Comparison of ENCODE assay signal across 10 cellular contexts in genomic region chr12:67388331-67389163, GRCh38.
A peak's percentile ranks its signal among the peaks of the same experiment; 100 is the strongest.
DNase-seq lines count a peak whose midpoint lies in the region; ATAC-seq, FAIRE-seq and TF ChIP-seq lines count a peak whose summit lies in the region.
"Had no signal": no experiment of that assay in that cellular context is flagged by ENCODE, and none has a peak within 500 bp of the region (broad histone marks: within the 10 kb centered on the region; RNA-seq: fewer than 3 reads in every experiment).

No MANE protein-coding gene starts in this region.

- no peak overlapping the region for H3K27ac Mint-ChIP-seq in activated naive CD4-positive, alpha-beta T cell treated with anti-CD3 and anti-CD28 coated beads, Interleukin-2, amount 10 ng/mL, durations not matched to agents 7 days and 5 days
- no peak overlapping the region for H3K27ac Mint-ChIP-seq in stimulated activated naive CD8-positive, alpha-beta T cell treated with anti-CD3 and anti-CD28 coated beads, Interleukin-15, amount 100 ng/mL, for 72 hours

- peak in 1 of 2 experiments; percentile 17; a peak in 1 of 4 replicates for TF ChIP-seq RAD21 in H1 (IDR thresholded peaks at IDR 0.05 in 1 of 2, conservative IDR thresholded peaks at IDR 0.05 in 1 of 2; ENCODE audit: low read depth in 2 of 2, low read length in 2 of 2)

- no peak overlapping the region for H3K4me3 Mint-ChIP-seq in activated naive CD4-positive, alpha-beta T cell treated with anti-CD3 and anti-CD28 coated beads, Interleukin-2, amount 10 ng/mL, durations not matched to agents 7 days and 5 days
- H3K4me3 Mint-ChIP-seq in stimulated activated naive CD8-positive, alpha-beta T cell treated with anti-CD3 and anti-CD28 coated beads, Interleukin-15, amount 100 ng/mL, for 72 hours, result no peak overlapping the region

- H3K79me2 ChIP-seq in H1 (ENCODE audit: control insufficient read depth in 1 of 2, insufficient read depth in 2 of 2, low read length in 2 of 2), result no peaks in the 10 kb centered on the region

- no peak overlapping the region for H2AFZ ChIP-seq in H1 (ENCODE audit: low read length)

- no peak overlapping the region for H4K5ac ChIP-seq in H1 (ENCODE audit: insufficient read length, low read depth, low read length)

- no peak overlapping the region for H2BK20ac ChIP-seq in H1 (ENCODE audit: low read length)

- no peak for TF ChIP-seq POLR2A in H1 (IDR thresholded peaks at IDR 0.05; ENCODE audit: control extremely low read depth in 1 of 2, low read depth in 2 of 2, low read length in 2 of 2)

- H3K9me3 ChIP-seq in H1 (ENCODE audit: insufficient read depth in 2 of 2, low read depth in 1 of 2, low read length in 1 of 2), result no peaks in the 10 kb centered on the region

- H4K20me1 ChIP-seq in H1 (replicated peaks in 1 of 2; ENCODE audit: control insufficient read depth in 1 of 2, insufficient read depth in 2 of 2, low read length in 2 of 2), result no peaks in the 10 kb centered on the region

- POLR2A ChIA-PET in H1 (lab: Charles Lee; ENCODE audit: partially characterized antibody), result interaction anchor here (1.3 kb wide), 1 partner anchor 8 kb away, joined by 4 read pairs; no protein-coding TSS in a partner anchor

- ATAC-seq in GM19452 (IDR thresholded peaks at IDR 0.05; ENCODE audit: unreplicated experiment), result no peak
- no peak for ATAC-seq in stimulated activated naive CD8-positive, alpha-beta T cell treated with anti-CD3 and anti-CD28 coated beads, Interleukin-15, amount 100 ng/mL, for 72 hours

- no peak overlapping the region for H3K4me3 ChIP-seq in H1 (ENCODE audit: extremely low read depth in 1 of 4, insufficient read depth in 2 of 4, low read depth in 3 of 4, low read length in 4 of 4)

- peak in 2 of 3 experiments; percentile 23 to 75 for DNase-seq in NCI-H1417 (lab: John Stamatoyannopoulos, UW)
- no peak for DNase-seq in NCI-H1417 treated with DMSO at 0.1 percent for 48 hours (lab: John Stamatoyannopoulos, UW)
- DNase-seq in NCI-H2171 treated with DMSO at 0.1 percent for 48 hours (lab: John Stamatoyannopoulos, UW), result peak; percentile 93
- DNase-seq in H1 (ENCODE audit: low read depth in 1 of 2, low spot score in 2 of 2), result peak in 1 of 2 experiments; percentile 46
- peak; percentile 46 for DNase-seq in retina
- DNase-seq in activated naive CD4-positive, alpha-beta T cell treated with anti-CD3 and anti-CD28 coated beads, Interleukin-2, amount 10 ng/mL, durations not matched to agents 7 days and 5 days, result no peak
- no peak for DNase-seq in stimulated activated naive CD8-positive, alpha-beta T cell treated with anti-CD3 and anti-CD28 coated beads, Interleukin-15, amount 100 ng/mL, for 72 hours
- DNase-seq: ACHN; activated CD4-positive, CD25-positive, alpha-beta regulatory T cell treated with anti-CD3 and anti-CD28 coated beads, Interleukin-2, amount 50 U/mL, for 72 hours had no signal

- peak overlapping the region in 1 of 2 experiments; percentile 1; a peak in 1 of 4 replicates for H3K4me2 ChIP-seq in H1 (ENCODE audit: insufficient read depth in 1 of 2, low read depth in 2 of 2, low read length in 2 of 2)

- H3K4ac ChIP-seq in H1 (replicated peaks; ENCODE audit: insufficient read length, low read depth, low read length), result no peak overlapping the region

- CTCF ChIA-PET in H1 (lab: Charles Lee; ENCODE audit: partially characterized antibody), result interaction anchor here (0.6 to 1.5 kb wide), 14 partner anchors 10 to 53 kb away, joined by 3 to 9 read pairs (median 5); no protein-coding TSS in a partner anchor
- CTCF ChIA-PET in activated naive CD4-positive, alpha-beta T cell treated with anti-CD3 and anti-CD28 coated beads, Interleukin-2, amount 10 ng/mL, durations not matched to agents 7 days and 5 days (lab: Charles Lee), result interaction anchor here (1.1 to 1.4 kb wide), 2 partner anchors 19 to 37 kb away, joined by 3 read pairs; no protein-coding TSS in a partner anchor

- peak; percentile 66 for FAIRE-seq in H1 (lab: Jason Lieb, UNC)

- H3K23ac ChIP-seq in H1 (ENCODE audit: insufficient read length), result no peak overlapping the region

- H3K27ac ChIP-seq in H1 (ENCODE audit: low read depth, low read length), result no peak overlapping the region

- H3K9ac ChIP-seq in H1 (replicated peaks in 1 of 4; ENCODE audit: extremely low read depth in 1 of 4, low read depth in 3 of 4, low read length in 3 of 4), result no peak overlapping the region

- H3K56ac ChIP-seq in H1 (replicated peaks; ENCODE audit: insufficient read length, low read depth, low read length), result no peak overlapping the region

- no peak overlapping the region for H2BK5ac ChIP-seq in H1 (ENCODE audit: low read depth, low read length)

- H3K79me1 ChIP-seq in H1 (ENCODE audit: low read depth, low read length), result no peaks in the 10 kb centered on the region

- H3K4me1 ChIP-seq in H1 (replicated peaks in 1 of 4; ENCODE audit: control insufficient read depth in 3 of 4, insufficient read depth in 4 of 4, low read length in 3 of 4), result peaks cover 2 to 7% (median 4%) of the 10 kb centered on the region in 4 experiments; a peak in 5 of 7 replicates

- no peaks in the 10 kb centered on the region for H3K23me2 ChIP-seq in H1 (ENCODE audit: low read depth, low read length)

- H3K36me3 Mint-ChIP-seq in activated naive CD4-positive, alpha-beta T cell treated with anti-CD3 and anti-CD28 coated beads, Interleukin-2, amount 10 ng/mL, durations not matched to agents 7 days and 5 days, result no peaks in the 10 kb centered on the region

- H2BK15ac ChIP-seq in H1 (ENCODE audit: low read length), result no peak overlapping the region

- no peak overlapping the region for H2BK12ac ChIP-seq in H1 (ENCODE audit: low read depth, low read length)

- no peak overlapping the region for H4K8ac ChIP-seq in H1 (ENCODE audit: extremely low read depth, insufficient read depth, low read length)

- H3K18ac ChIP-seq in H1 (ENCODE audit: extremely low read depth, low read length), result no peak overlapping the region

- no peak overlapping the region for H3K14ac ChIP-seq in H1 (ENCODE audit: insufficient read length)

- H3K4me1 Mint-ChIP-seq in activated naive CD4-positive, alpha-beta T cell treated with anti-CD3 and anti-CD28 coated beads, Interleukin-2, amount 10 ng/mL, durations not matched to agents 7 days and 5 days, result no peaks in the 10 kb centered on the region
- H3K4me1 Mint-ChIP-seq in stimulated activated naive CD8-positive, alpha-beta T cell treated with anti-CD3 and anti-CD28 coated beads, Interleukin-15, amount 100 ng/mL, for 72 hours, result no peaks in the 10 kb centered on the region

- TF ChIP-seq EP300 in H1 (IDR thresholded peaks at IDR 0.05; ENCODE audit: borderline replicate concordance in 1 of 2, low read depth in 2 of 2, low read length in 2 of 2), result no peak

- no peaks in the 10 kb centered on the region for H3K9me3 Mint-ChIP-seq in activated naive CD4-positive, alpha-beta T cell treated with anti-CD3 and anti-CD28 coated beads, Interleukin-2, amount 10 ng/mL, durations not matched to agents 7 days and 5 days
- no peaks in the 10 kb centered on the region for H3K9me3 Mint-ChIP-seq in stimulated activated naive CD8-positive, alpha-beta T cell treated with anti-CD3 and anti-CD28 coated beads, Interleukin-15, amount 100 ng/mL, for 72 hours

- H4K91ac ChIP-seq in H1 (replicated peaks; ENCODE audit: insufficient read length, low read length), result no peak overlapping the region

- no peaks in the 10 kb centered on the region for H3K27me3 ChIP-seq in H1 (replicated peaks in 1 of 4; ENCODE audit: control insufficient read depth in 3 of 4, extremely low read depth in 1 of 4, insufficient read depth in 3 of 4, low read length in 3 of 4)

- no peaks in the 10 kb centered on the region for H3K27me3 Mint-ChIP-seq in activated naive CD4-positive, alpha-beta T cell treated with anti-CD3 and anti-CD28 coated beads, Interleukin-2, amount 10 ng/mL, durations not matched to agents 7 days and 5 days
- H3K27me3 Mint-ChIP-seq in stimulated activated naive CD8-positive, alpha-beta T cell treated with anti-CD3 and anti-CD28 coated beads, Interleukin-15, amount 100 ng/mL, for 72 hours, result no peaks in the 10 kb centered on the region

- TF ChIP-seq CTCF in H1 (IDR thresholded peaks at IDR 0.05; ENCODE audit: control extremely low read depth in 1 of 3, insufficient read depth in 1 of 3, low read depth in 1 of 3, low read length in 3 of 3), result peak in 2 of 3 experiments; percentile 14 to 46; a peak in 1 of 4 replicates

- no peaks in the 10 kb centered on the region for H3K36me3 ChIP-seq in H1 (ENCODE audit: control insufficient read depth in 2 of 4, insufficient read depth in 4 of 4, low read length in 3 of 4)

- H2BK120ac ChIP-seq in H1 (replicated peaks; ENCODE audit: low read depth, low read length), result no peak overlapping the region

- 38% methylated on average over 4 of the region's 4 CpGs; no CpG with 5 or more reads in 1 of the 2 experiments for WGBS in H1 (ENCODE audit: extremely low coverage in 1 of 2, insufficient coverage in 1 of 2, insufficient read length in 1 of 2, insufficient replicate concordance in 2 of 2, low coverage in 1 of 2, low lambda C conversion rate in 2 of 2, missing lambda C conversion rate in 1 of 2), 2 experiments

- H2AK5ac ChIP-seq in H1 (ENCODE audit: low read depth, low read length), result no peak overlapping the region

TF ChIP-seq in H1, 55 proteins besides CTCF, POLR2A, EP300 and RAD21 (continues in another document):
- TF ChIP-seq PHF8 (conservative IDR thresholded peaks at IDR 0.05; ENCODE audit: low read depth, low read length) (no peak), POLR2AphosphoS5 (IDR thresholded peaks at IDR 0.05; ENCODE audit: low read depth, low read length) (no peak), USF2 (IDR thresholded peaks at IDR 0.05; ENCODE audit: low read length) (no peak), POU5F1 (IDR thresholded peaks at IDR 0.05; ENCODE audit: low read depth, low read length) (no peak), ZNF274 (IDR thresholded peaks at IDR 0.05; ENCODE audit: borderline replicate concordance, extremely low read depth, low read length) (no peak), TAF1 (IDR thresholded peaks at IDR 0.05; ENCODE audit: low read depth, low read length) (no peak), CBX8 (IDR thresholded peaks at IDR 0.05; ENCODE audit: borderline replicate concordance, low read depth, low read length) (no peak), SRF (IDR thresholded peaks at IDR 0.05; ENCODE audit: low read depth, low read length) (no peak), HDAC2 (IDR thresholded peaks at IDR 0.05; ENCODE audit: borderline replicate concordance in 1 of 2, low read depth in 2 of 2, low read length in 2 of 2) (no peak), EZH2 (IDR thresholded peaks at IDR 0.05; ENCODE audit: low read depth, low read length, severe bottlenecking) (no peak), TEAD4 (IDR thresholded peaks at IDR 0.05; ENCODE audit: low read depth, low read length) (no peak), TAF7 (optimal IDR thresholded peaks at IDR 0.05; ENCODE audit: borderline replicate concordance, low read depth, low read length) (no peak)

Comparison
In these comparisons a context has a peak if more than half of its experiments do, and no peak if none do; other contexts are left out.
1. DNase-seq: peak in NCI-H1417 (2 of 3), NCI-H2171 treated with DMSO at 0.1 percent for 48 hours (single experiment) and retina (single experiment); none in NCI-H1417 treated with DMSO at 0.1 percent for 48 hours (single experiment), activated naive CD4-positive, alpha-beta T cell treated with anti-CD3 and anti-CD28 coated beads, Interleukin-2, amount 10 ng/mL, durations not matched to agents 7 days and 5 days (single experiment) and stimulated activated naive CD8-positive, alpha-beta T cell treated with anti-CD3 and anti-CD28 coated beads, Interleukin-15, amount 100 ng/mL, for 72 hours (0 of 2).